9 cellular contexts compared by ENCODE assay signal in the genomic region with DNA sequence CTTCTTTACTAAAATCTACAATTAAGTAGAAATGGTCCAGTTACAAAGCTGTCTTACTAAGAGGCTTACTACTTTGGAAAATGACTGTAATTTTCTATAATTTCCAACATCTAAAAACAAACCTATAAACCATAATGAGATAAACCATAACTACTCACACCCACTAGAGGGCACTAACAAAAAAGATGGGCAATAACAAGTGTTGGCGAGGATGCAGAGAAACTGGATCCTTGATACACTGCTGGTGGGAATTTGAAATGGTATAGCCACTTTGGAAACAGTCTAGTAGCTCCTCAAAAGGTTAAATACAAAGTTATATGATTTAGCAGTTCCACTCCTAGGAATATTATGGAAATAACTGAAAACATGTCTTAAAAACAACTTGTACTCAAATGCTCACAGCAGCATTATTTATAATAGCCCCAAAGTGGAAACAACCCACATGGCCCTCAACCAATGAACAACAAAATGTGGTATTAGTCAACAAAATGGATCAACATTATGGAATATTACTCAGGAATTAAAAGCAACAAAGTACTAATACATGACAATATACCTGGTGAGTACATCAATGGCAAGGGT. TPM values are rescaled to one million over a fixed set of nuclear protein-coding genes. Genes with fewer than 3 reads are reported as not detected.
DNase-seq lines count a peak whose midpoint lies in the region; ATAC-seq and TF ChIP-seq lines count a peak whose summit lies in the region.
"Had no signal": no experiment of that assay in that cellular context is flagged by ENCODE, and none has a peak within 500 bp of the region (broad histone marks: within the 10 kb centered on the region; RNA-seq: fewer than 3 reads in every experiment).

No MANE protein-coding gene starts in this region.

- H3K27ac Mint-ChIP-seq in activated CD4-positive, alpha-beta T cell treated with anti-CD3 and anti-CD28 coated beads for 36 hours, result peak overlapping the region; percentile 84

- CTCF ChIA-PET in activated CD4-positive, alpha-beta T cell treated with anti-CD3 and anti-CD28 coated beads for 36 hours (lab: Charles Lee), result interaction anchor here (0.7 to 1.3 kb wide), 8 partner anchors 25 to 383 kb away, joined by 3 to 6 read pairs (median 3); no protein-coding TSS in a partner anchor

- H3K36me3 ChIP-seq in spleen, result peaks cover 0 to 34% (median 0%) of the 10 kb centered on the region in 6 donors

- no peak overlapping the region for H3K4me3 Mint-ChIP-seq in activated CD4-positive, alpha-beta T cell treated with anti-CD3 and anti-CD28 coated beads for 36 hours

- H3K4me1 ChIP-seq in spleen, result peaks cover 0 to 9% (median 0%) of the 10 kb centered on the region in 6 donors

- peak in 6 of 11 experiments; percentile 13 to 57 (median 46) for TF ChIP-seq CTCF in spleen (IDR thresholded peaks at IDR 0.05 in 8 of 11, conservative IDR thresholded peaks at IDR 0.05 in 3 of 11)

- whole genome bisulfite sequencing in spleen, 5 donors, result 73 to 88% (median 85%) methylated on average over 1 of the region's 1 CpG

- peak; percentile 53 for ATAC-seq in activated CD4-positive, alpha-beta T cell treated with anti-CD3 and anti-CD28 coated beads for 36 hours
- ATAC-seq in HG02610 (IDR thresholded peaks at IDR 0.05; ENCODE audit: unreplicated experiment) (no peak), GM19455 (IDR thresholded peaks at IDR 0.05; ENCODE audit: unreplicated experiment) (no peak)

- no peak for TF ChIP-seq POLR2A in spleen (IDR thresholded peaks at IDR 0.05)

- POLR2A ChIA-PET in activated CD4-positive, alpha-beta T cell treated with anti-CD3 and anti-CD28 coated beads for 36 hours (lab: Charles Lee), result interaction anchor here (0.7 kb wide), 1 partner anchor 298 kb away, joined by 3 read pairs; no protein-coding TSS in a partner anchor

- H3K36me3 Mint-ChIP-seq in activated CD4-positive, alpha-beta T cell treated with anti-CD3 and anti-CD28 coated beads for 36 hours (ENCODE audit: low read depth), result peaks cover 84% of the 10 kb centered on the region

- peaks cover 0 to 4% (median 0%) of the 10 kb centered on the region in 8 donors for H3K9me3 ChIP-seq in spleen

- H3K4me1 Mint-ChIP-seq in activated CD4-positive, alpha-beta T cell treated with anti-CD3 and anti-CD28 coated beads for 36 hours, result peaks cover 78% of the 10 kb centered on the region

- intact Hi-C loops in activated CD4-positive, alpha-beta T cell treated with anti-CD3 and anti-CD28 coated beads for 36 hours (cut with DNase I, micrococcal nuclease), result loop anchor here (2.0 to 5.0 kb wide), 5 partner anchors 47 to 447 kb away; no protein-coding TSS in a partner anchor
- intact Hi-C loops in spleen (cut with DNase I; ENCODE audit: low total_unique reads), result loop anchor here (10.0 kb wide), 1 partner anchor 450 kb away; no protein-coding TSS in a partner anchor

- H3K9me3 Mint-ChIP-seq in activated CD4-positive, alpha-beta T cell treated with anti-CD3 and anti-CD28 coated beads for 36 hours (ENCODE audit: low read depth), result no peaks in the 10 kb centered on the region

- H3K27ac ChIP-seq in spleen, result no peak overlapping the region

- no peaks in the 10 kb centered on the region for H3K27me3 Mint-ChIP-seq in activated CD4-positive, alpha-beta T cell treated with anti-CD3 and anti-CD28 coated beads for 36 hours

- DNase-seq in activated CD4-positive, alpha-beta T cell treated with anti-CD3 and anti-CD28 coated beads for 36 hours, result peak; percentile 3
- no peak for DNase-seq in activated CD4-positive, alpha-beta T cell treated with anti-CD3 and anti-CD28 coated beads for 4 hours
- DNase-seq in NCI-H446 treated with DMSO at 0.1 percent for 48 hours (lab: John Stamatoyannopoulos, UW), result peak; percentile 6
- DNase-seq in dermis blood vessel endothelial cell, result peak; percentile 33
- DNase-seq in spleen, result no peak
- DNase-seq in ureter (ENCODE audit: low spot score), result no peak

- H3K4me3 ChIP-seq in spleen, result no peak overlapping the region
- H3K4me3 ChIP-seq: lung had no signal

- no peaks in the 10 kb centered on the region for H3K27me3 ChIP-seq in spleen (replicated peaks in 1 of 7)

RNA-seq across cellular contexts. Expression of a gene that starts 50.6 kb away (rescaled TPM):
- not detected for total RNA-seq in activated CD4-positive, alpha-beta T cell treated with anti-CD3 and anti-CD28 coated beads for 36 hours
- not detected in 2 replicates for total RNA-seq in dermis blood vessel endothelial cell
- not detected for total RNA-seq in spleen
- polyA plus RNA-seq in spleen, result not detected
- total RNA-seq in ureter, result not detected
- total RNA-seq: lung had no signal
- polyA plus RNA-seq: lung had no signal

Comparison
In these comparisons a context has a peak if more than half of its experiments do, and no peak if none do; other contexts are left out.
1. DNase-seq: peak in activated CD4-positive, alpha-beta T cell treated with anti-CD3 and anti-CD28 coated beads for 36 hours (single experiment), NCI-H446 treated with DMSO at 0.1 percent for 48 hours (single experiment) and dermis blood vessel endothelial cell (single experiment); none in activated CD4-positive, alpha-beta T cell treated with anti-CD3 and anti-CD28 coated beads for 4 hours (0 of 2), spleen (single experiment) and ureter (single experiment).